ENCODE assay signal across 1 cellular context in genomic region chr5:172795401-172795977, GRCh38.
TF ChIP-seq lines count a peak whose summit lies in the region.

No MANE protein-coding gene starts in this region.

TF ChIP-seq in liver, 16 proteins besides CTCF, POLR2A, EP300 and RAD21 (continued from another document):
- no peak for TF ChIP-seq ZBTB33 (IDR thresholded peaks at IDR 0.05)
- TF ChIP-seq GABPA (IDR thresholded peaks at IDR 0.05 in 1 of 2, conservative IDR thresholded peaks at IDR 0.05 in 1 of 2): no peak
